1 cellular context compared by ENCODE assay signal in the genomic region with DNA sequence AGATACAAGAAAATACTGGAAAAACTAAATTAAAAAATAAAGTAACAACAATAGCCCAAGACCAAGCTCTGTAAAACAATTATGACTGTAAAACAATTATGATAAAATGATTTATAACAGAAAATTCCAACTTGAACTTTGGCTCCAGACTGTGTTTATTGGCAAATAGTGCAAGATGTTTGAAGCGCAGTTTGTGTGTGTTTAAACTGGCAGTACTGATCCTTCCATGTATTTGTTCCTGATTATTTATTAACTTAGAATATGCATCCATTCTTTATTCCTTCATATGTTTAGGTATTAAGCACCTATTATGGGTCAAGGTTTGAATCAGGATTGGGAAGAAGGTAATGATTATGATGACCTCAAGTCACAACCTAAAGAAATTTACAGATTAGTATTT.
TF ChIP-seq lines count a peak whose summit lies in the region.

No MANE protein-coding gene starts in this region.

TF ChIP-seq in HepG2, 621 proteins besides CTCF, POLR2A, EP300 and RAD21 (continued from another document and continues in another):
- TF ChIP-seq, protein P1, sequence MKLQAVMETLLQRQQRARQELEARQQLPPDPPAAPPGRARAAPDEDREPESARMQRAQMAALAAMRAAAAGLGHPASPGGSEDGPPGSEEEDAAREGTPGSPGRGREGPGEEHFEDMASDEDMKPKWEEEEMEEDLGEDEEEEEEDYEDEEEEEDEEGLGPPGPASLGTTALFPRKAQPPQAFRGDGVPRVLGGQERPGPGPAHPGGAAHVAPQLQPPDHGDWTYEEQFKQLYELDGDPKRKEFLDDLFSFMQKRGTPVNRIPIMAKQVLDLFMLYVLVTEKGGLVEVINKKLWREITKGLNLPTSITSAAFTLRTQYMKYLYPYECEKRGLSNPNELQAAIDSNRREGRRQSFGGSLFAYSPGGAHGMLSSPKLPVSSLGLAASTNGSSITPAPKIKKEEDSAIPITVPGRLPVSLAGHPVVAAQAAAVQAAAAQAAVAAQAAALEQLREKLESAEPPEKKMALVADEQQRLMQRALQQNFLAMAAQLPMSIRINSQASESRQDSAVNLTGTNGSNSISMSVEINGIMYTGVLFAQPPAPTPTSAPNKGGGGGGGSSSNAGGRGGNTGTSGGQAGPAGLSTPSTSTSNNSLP (IDR thresholded peaks at IDR 0.05; ENCODE audit: low read depth, low read length) = peak; percentile 77; the same call in 1 of the 2 replicates
- TF ChIP-seq ASH2L (IDR thresholded peaks at IDR 0.05; ENCODE audit: insufficient read length, low read depth, low read length) (peak; percentile 56), KLF6 (CRISPR knock-in tag; IDR thresholded peaks at IDR 0.05) (no peak), ZNF251 (CRISPR knock-in tag; IDR thresholded peaks at IDR 0.05) (no peak), BCL6 (CRISPR knock-in tag; IDR thresholded peaks at IDR 0.05) (peak; percentile 47), SNAPC2 (CRISPR knock-in tag; IDR thresholded peaks at IDR 0.05) (no peak), CEBPG (CRISPR knock-in tag; IDR thresholded peaks at IDR 0.05) (0 out of 2 replicates have a peak, but pooled peaks have one; percentile 37), SOX13 (IDR thresholded peaks at IDR 0.05) (no peak), SOX13 (CRISPR knock-in tag; conservative IDR thresholded peaks at IDR 0.05 in 1 of 2, IDR thresholded peaks at IDR 0.05 in 1 of 2) (peak in 1 of 2 experiments; percentile 79; a peak in 2 of 4 replicates), RARA (CRISPR knock-in tag; IDR thresholded peaks at IDR 0.05) (peak; percentile 56), ELF3 (CRISPR knock-in tag; IDR thresholded peaks at IDR 0.05) (peak; percentile 48; the same call in 1 of the 2 replicates), NFIB (CRISPR knock-in tag; IDR thresholded peaks at IDR 0.05; ENCODE audit: borderline replicate concordance) (no peak), MLLT10 (CRISPR knock-in tag; IDR thresholded peaks at IDR 0.05) (no peak), MIXL1 (CRISPR knock-in tag; IDR thresholded peaks at IDR 0.05) (0 out of 2 replicates have a peak, but pooled peaks have one; percentile 54), HNRNPK (IDR thresholded peaks at IDR 0.05; ENCODE audit: low read depth, low read length, poor library complexity, severe bottlenecking) (no peak), FOXA3 (CRISPR knock-in tag; IDR thresholded peaks at IDR 0.05) (peak; percentile 82), PHF5A (CRISPR knock-in tag; IDR thresholded peaks at IDR 0.05; ENCODE audit: low read depth, unreplicated experiment) (no peak), ZNF709 (CRISPR knock-in tag; IDR thresholded peaks at IDR 0.05) (no peak), ZNF383 (CRISPR knock-in tag; IDR thresholded peaks at IDR 0.05; ENCODE audit: borderline replicate concordance) (no peak), SNAI1 (CRISPR knock-in tag; IDR thresholded peaks at IDR 0.05; ENCODE audit: borderline replicate concordance) (no peak), TCF7 (IDR thresholded peaks at IDR 0.05; ENCODE audit: low read depth) (peak; percentile 64), HMG20A (CRISPR knock-in tag; IDR thresholded peaks at IDR 0.05; ENCODE audit: borderline replicate concordance) (0 out of 2 replicates have a peak, but pooled peaks have one; percentile 13), NCOR1 (IDR thresholded peaks at IDR 0.05; ENCODE audit: borderline replicate concordance, low read length) (peak; percentile 72; the same call in 1 of the 2 replicates), SYNCRIP (IDR thresholded peaks at IDR 0.05; ENCODE audit: insufficient read depth, low read depth, low read length) (no peak), SOX5 (CRISPR knock-in tag; IDR thresholded peaks at IDR 0.05; ENCODE audit: borderline replicate concordance) (peak; percentile 44; the same call in 1 of the 2 replicates), EEA1 (CRISPR knock-in tag; IDR thresholded peaks at IDR 0.05; ENCODE audit: borderline replicate concordance) (no peak), KMT2B (CRISPR knock-in tag; IDR thresholded peaks at IDR 0.05) (0 out of 2 replicates have a peak, but pooled peaks have one; percentile 11), GATAD2A (CRISPR knock-in tag; IDR thresholded peaks at IDR 0.05) (peak; percentile 27), HNF4G (IDR thresholded peaks at IDR 0.05; ENCODE audit: borderline replicate concordance, low read depth, low read length) (peak; percentile 39; the same call in 1 of the 2 replicates), HNF4G (CRISPR knock-in tag; IDR thresholded peaks at IDR 0.05; ENCODE audit: borderline replicate concordance, low read depth) (no peak)
- TF ChIP-seq, protein P2, sequence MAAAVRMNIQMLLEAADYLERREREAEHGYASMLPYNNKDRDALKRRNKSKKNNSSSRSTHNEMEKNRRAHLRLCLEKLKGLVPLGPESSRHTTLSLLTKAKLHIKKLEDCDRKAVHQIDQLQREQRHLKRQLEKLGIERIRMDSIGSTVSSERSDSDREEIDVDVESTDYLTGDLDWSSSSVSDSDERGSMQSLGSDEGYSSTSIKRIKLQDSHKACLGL (CRISPR knock-in tag; IDR thresholded peaks at IDR 0.05) = no peak
- TF ChIP-seq, protein P3, sequence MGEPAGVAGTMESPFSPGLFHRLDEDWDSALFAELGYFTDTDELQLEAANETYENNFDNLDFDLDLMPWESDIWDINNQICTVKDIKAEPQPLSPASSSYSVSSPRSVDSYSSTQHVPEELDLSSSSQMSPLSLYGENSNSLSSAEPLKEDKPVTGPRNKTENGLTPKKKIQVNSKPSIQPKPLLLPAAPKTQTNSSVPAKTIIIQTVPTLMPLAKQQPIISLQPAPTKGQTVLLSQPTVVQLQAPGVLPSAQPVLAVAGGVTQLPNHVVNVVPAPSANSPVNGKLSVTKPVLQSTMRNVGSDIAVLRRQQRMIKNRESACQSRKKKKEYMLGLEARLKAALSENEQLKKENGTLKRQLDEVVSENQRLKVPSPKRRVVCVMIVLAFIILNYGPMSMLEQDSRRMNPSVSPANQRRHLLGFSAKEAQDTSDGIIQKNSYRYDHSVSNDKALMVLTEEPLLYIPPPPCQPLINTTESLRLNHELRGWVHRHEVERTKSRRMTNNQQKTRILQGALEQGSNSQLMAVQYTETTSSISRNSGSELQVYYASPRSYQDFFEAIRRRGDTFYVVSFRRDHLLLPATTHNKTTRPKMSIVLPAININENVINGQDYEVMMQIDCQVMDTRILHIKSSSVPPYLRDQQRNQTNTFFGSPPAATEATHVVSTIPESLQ (CRISPR knock-in tag; conservative IDR thresholded peaks at IDR 0.05) = no peak
- TF ChIP-seq, protein P4, sequence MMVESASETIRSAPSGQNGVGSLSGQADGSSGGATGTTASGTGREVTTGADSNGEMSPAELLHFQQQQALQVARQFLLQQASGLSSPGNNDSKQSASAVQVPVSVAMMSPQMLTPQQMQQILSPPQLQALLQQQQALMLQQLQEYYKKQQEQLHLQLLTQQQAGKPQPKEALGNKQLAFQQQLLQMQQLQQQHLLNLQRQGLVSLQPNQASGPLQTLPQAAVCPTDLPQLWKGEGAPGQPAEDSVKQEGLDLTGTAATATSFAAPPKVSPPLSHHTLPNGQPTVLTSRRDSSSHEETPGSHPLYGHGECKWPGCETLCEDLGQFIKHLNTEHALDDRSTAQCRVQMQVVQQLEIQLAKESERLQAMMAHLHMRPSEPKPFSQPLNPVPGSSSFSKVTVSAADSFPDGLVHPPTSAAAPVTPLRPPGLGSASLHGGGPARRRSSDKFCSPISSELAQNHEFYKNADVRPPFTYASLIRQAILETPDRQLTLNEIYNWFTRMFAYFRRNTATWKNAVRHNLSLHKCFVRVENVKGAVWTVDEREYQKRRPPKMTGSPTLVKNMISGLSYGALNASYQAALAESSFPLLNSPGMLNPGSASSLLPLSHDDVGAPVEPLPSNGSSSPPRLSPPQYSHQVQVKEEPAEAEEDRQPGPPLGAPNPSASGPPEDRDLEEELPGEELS (CRISPR knock-in tag; IDR thresholded peaks at IDR 0.05) = peak; percentile 59
- TF ChIP-seq, protein P5, sequence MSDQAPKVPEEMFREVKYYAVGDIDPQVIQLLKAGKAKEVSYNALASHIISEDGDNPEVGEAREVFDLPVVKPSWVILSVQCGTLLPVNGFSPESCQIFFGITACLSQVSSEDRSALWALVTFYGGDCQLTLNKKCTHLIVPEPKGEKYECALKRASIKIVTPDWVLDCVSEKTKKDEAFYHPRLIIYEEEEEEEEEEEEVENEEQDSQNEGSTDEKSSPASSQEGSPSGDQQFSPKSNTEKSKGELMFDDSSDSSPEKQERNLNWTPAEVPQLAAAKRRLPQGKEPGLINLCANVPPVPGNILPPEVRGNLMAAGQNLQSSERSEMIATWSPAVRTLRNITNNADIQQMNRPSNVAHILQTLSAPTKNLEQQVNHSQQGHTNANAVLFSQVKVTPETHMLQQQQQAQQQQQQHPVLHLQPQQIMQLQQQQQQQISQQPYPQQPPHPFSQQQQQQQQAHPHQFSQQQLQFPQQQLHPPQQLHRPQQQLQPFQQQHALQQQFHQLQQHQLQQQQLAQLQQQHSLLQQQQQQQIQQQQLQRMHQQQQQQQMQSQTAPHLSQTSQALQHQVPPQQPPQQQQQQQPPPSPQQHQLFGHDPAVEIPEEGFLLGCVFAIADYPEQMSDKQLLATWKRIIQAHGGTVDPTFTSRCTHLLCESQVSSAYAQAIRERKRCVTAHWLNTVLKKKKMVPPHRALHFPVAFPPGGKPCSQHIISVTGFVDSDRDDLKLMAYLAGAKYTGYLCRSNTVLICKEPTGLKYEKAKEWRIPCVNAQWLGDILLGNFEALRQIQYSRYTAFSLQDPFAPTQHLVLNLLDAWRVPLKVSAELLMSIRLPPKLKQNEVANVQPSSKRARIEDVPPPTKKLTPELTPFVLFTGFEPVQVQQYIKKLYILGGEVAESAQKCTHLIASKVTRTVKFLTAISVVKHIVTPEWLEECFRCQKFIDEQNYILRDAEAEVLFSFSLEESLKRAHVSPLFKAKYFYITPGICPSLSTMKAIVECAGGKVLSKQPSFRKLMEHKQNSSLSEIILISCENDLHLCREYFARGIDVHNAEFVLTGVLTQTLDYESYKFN (CRISPR knock-in tag; conservative IDR thresholded peaks at IDR 0.05) = peak; percentile 90
- TF ChIP-seq, protein P6, sequence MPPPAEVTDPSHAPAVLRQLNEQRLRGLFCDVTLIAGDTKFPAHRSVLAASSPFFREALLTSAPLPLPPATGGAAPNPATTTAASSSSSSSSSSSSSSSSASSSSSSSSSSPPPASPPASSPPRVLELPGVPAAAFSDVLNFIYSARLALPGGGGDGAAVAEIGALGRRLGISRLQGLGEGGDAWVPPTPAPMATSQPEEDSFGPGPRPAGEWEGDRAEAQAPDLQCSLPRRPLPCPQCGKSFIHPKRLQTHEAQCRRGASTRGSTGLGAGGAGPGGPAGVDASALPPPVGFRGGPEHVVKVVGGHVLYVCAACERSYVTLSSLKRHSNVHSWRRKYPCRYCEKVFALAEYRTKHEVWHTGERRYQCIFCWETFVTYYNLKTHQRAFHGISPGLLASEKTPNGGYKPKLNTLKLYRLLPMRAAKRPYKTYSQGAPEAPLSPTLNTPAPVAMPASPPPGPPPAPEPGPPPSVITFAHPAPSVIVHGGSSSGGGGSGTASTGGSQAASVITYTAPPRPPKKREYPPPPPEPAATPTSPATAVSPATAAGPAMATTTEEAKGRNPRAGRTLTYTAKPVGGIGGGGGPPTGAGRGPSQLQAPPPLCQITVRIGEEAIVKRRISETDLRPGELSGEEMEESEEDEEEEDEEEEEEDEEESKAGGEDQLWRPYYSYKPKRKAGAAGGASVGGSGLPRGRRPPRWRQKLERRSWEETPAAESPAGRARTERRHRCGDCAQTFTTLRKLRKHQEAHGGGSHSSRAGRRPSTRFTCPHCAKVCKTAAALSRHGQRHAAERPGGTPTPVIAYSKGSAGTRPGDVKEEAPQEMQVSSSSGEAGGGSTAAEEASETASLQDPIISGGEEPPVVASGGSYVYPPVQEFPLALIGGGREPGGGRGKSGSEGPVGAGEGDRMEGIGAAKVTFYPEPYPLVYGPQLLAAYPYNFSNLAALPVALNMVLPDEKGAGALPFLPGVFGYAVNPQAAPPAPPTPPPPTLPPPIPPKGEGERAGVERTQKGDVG (CRISPR knock-in tag; IDR thresholded peaks at IDR 0.05; ENCODE audit: borderline replicate concordance) = no peak
- TF ChIP-seq, protein P7, sequence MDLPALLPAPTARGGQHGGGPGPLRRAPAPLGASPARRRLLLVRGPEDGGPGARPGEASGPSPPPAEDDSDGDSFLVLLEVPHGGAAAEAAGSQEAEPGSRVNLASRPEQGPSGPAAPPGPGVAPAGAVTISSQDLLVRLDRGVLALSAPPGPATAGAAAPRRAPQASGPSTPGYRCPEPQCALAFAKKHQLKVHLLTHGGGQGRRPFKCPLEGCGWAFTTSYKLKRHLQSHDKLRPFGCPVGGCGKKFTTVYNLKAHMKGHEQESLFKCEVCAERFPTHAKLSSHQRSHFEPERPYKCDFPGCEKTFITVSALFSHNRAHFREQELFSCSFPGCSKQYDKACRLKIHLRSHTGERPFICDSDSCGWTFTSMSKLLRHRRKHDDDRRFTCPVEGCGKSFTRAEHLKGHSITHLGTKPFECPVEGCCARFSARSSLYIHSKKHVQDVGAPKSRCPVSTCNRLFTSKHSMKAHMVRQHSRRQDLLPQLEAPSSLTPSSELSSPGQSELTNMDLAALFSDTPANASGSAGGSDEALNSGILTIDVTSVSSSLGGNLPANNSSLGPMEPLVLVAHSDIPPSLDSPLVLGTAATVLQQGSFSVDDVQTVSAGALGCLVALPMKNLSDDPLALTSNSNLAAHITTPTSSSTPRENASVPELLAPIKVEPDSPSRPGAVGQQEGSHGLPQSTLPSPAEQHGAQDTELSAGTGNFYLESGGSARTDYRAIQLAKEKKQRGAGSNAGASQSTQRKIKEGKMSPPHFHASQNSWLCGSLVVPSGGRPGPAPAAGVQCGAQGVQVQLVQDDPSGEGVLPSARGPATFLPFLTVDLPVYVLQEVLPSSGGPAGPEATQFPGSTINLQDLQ (CRISPR knock-in tag; IDR thresholded peaks at IDR 0.05) = no peak
- TF ChIP-seq, protein P8, sequence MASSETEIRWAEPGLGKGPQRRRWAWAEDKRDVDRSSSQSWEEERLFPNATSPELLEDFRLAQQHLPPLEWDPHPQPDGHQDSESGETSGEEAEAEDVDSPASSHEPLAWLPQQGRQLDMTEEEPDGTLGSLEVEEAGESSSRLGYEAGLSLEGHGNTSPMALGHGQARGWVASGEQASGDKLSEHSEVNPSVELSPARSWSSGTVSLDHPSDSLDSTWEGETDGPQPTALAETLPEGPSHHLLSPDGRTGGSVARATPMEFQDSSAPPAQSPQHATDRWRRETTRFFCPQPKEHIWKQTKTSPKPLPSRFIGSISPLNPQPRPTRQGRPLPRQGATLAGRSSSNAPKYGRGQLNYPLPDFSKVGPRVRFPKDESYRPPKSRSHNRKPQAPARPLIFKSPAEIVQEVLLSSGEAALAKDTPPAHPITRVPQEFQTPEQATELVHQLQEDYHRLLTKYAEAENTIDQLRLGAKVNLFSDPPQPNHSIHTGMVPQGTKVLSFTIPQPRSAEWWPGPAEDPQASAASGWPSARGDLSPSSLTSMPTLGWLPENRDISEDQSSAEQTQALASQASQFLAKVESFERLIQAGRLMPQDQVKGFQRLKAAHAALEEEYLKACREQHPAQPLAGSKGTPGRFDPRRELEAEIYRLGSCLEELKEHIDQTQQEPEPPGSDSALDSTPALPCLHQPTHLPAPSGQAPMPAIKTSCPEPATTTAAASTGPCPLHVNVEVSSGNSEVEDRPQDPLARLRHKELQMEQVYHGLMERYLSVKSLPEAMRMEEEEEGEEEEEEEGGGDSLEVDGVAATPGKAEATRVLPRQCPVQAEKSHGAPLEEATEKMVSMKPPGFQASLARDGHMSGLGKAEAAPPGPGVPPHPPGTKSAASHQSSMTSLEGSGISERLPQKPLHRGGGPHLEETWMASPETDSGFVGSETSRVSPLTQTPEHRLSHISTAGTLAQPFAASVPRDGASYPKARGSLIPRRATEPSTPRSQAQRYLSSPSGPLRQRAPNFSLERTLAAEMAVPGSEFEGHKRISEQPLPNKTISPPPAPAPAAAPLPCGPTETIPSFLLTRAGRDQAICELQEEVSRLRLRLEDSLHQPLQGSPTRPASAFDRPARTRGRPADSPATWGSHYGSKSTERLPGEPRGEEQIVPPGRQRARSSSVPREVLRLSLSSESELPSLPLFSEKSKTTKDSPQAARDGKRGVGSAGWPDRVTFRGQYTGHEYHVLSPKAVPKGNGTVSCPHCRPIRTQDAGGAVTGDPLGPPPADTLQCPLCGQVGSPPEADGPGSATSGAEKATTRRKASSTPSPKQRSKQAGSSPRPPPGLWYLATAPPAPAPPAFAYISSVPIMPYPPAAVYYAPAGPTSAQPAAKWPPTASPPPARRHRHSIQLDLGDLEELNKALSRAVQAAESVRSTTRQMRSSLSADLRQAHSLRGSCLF (CRISPR knock-in tag; IDR thresholded peaks at IDR 0.05; ENCODE audit: borderline replicate concordance) = no peak
